ENCODE assay signal across 14 cellular contexts in genomic region chr11:78535920-78536319, GRCh38. TPM values are rescaled to one million over a fixed set of nuclear protein-coding genes. Genes with fewer than 3 reads are reported as not detected.
DNase-seq lines count a peak whose midpoint lies in the region; ATAC-seq, FAIRE-seq and TF ChIP-seq lines count a peak whose summit lies in the region.
"Had no signal": no experiment of that assay in that cellular context is flagged by ENCODE, and none has a peak within 500 bp of the region (broad histone marks: within the 10 kb centered on the region; RNA-seq: fewer than 3 reads in every experiment).

No MANE protein-coding gene starts in this region.

- no peak for ATAC-seq in GM19452 (IDR thresholded peaks at IDR 0.05; ENCODE audit: unreplicated experiment)

- H3K27me3 ChIP-seq in bronchial epithelial cell (ENCODE audit: control insufficient read depth, insufficient read depth, low read length) = no peaks in the 10 kb centered on the region

- H3K4me3 ChIP-seq in bronchial epithelial cell (ENCODE audit: low read depth, low read length) = no peak overlapping the region

- TF ChIP-seq CTCF in bronchial epithelial cell (IDR thresholded peaks at IDR 0.05; ENCODE audit: insufficient read depth, low read length, severe bottlenecking) = no peak

- no peak for FAIRE-seq in bronchial epithelial cell (lab: Jason Lieb, UNC)
- FAIRE-seq: H54 had no signal

- DNase-seq in H4 (ENCODE audit: low spot score) (peak; percentile 8), bronchial epithelial cell (ENCODE audit: low read depth) (peak; percentile 44), fibroblast of peridontal ligament (ENCODE audit: extremely low read depth) (peak; percentile 20), non-pigmented ciliary epithelial cell (ENCODE audit: low read depth) (peak; percentile 31), NCI-H2081 treated with DMSO at 0.1 percent for 48 hours (lab: John Stamatoyannopoulos, UW) (no peak), NCI-H2029 (lab: John Stamatoyannopoulos, UW) (no peak)
- DNase-seq: AML-193, DMS 273 treated with DMSO at 0.1 percent for 48 hours, MV-4-11, NCI-H1417 treated with DMSO at 0.1 percent for 48 hours, NCI-H1930, NCI-H774 had no signal

- H3K36me3 ChIP-seq in bronchial epithelial cell (ENCODE audit: control insufficient read depth, insufficient read depth, low read length) = peaks cover 2% of the 10 kb centered on the region

RNA-seq across cellular contexts. Expression of gene NARS2, which starts 38.7 kb away (rescaled TPM):
- total RNA-seq in H4 (2014; rRNA removed; shearing (Covaris generic)) = 24.9 and 29.1 TPM in 2 replicates
- 14.7 and 23.4 TPM in 2 replicates for total RNA-seq in bronchial epithelial cell

Comparison
In these comparisons a context has a peak if more than half of its experiments do, and no peak if none do; other contexts are left out.
1. DNase-seq: peak in H4 (single experiment), bronchial epithelial cell (single experiment), fibroblast of peridontal ligament (single experiment) and non-pigmented ciliary epithelial cell (single experiment); none in NCI-H2081 treated with DMSO at 0.1 percent for 48 hours (single experiment) and NCI-H2029 (single experiment).